ENCODE assay signal across 8 cellular contexts in the genomic region with DNA sequence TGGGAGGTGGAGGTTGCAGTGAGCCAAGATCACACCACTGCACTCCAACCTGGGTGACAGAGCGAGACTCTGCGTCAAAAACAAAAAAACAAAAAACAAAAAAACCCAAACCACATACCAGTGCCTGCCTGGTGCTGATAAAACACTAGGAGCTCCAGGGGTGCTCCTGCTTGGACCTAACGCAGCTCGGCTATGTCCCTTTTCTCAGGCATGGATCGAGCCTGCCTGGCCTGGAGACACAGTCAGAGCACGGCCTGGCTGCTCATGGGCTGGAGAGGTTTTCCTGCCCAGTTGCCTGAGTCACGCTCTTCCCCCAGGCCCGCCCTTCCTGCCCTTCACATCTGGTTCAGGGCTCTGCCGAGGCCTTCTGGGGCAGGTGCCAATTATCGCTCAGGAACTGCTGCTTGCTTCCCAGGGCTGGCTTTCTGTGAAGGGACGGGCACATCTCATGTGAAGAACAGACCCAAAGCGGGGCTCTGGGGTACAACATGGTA. TPM values are rescaled to one million over a fixed set of nuclear protein-coding genes. Genes with fewer than 3 reads are reported as not detected.
DNase-seq lines count a peak whose midpoint lies in the region; ATAC-seq, FAIRE-seq and TF ChIP-seq lines count a peak whose summit lies in the region.

No MANE protein-coding gene starts in this region.

- no peak overlapping the region for H2BK12ac ChIP-seq in H1 (ENCODE audit: low read depth, low read length)

- no peak overlapping the region for H3K4ac ChIP-seq in H1 (replicated peaks; ENCODE audit: insufficient read length, low read depth, low read length)

- H2AK5ac ChIP-seq in H1 (ENCODE audit: low read depth, low read length) = no peak overlapping the region; the same call in 1 of the 2 replicates

- no peaks in the 10 kb centered on the region for H3K79me2 ChIP-seq in H1 (ENCODE audit: control insufficient read depth in 1 of 2, insufficient read depth in 2 of 2, low read length in 2 of 2)

- H2AFZ ChIP-seq in H1 (ENCODE audit: low read length) = no peak overlapping the region

- TF ChIP-seq RAD21 in H1 (IDR thresholded peaks at IDR 0.05 in 1 of 2, conservative IDR thresholded peaks at IDR 0.05 in 1 of 2; ENCODE audit: low read depth in 2 of 2, low read length in 2 of 2) = no peak

- no peak for TF ChIP-seq EP300 in H1 (IDR thresholded peaks at IDR 0.05; ENCODE audit: borderline replicate concordance in 1 of 2, low read depth in 2 of 2, low read length in 2 of 2)

- POLR2A ChIA-PET in BJ (lab: Charles Lee) = interaction anchor here (0.7 kb wide), 1 partner anchor 29 kb away, joined by 3 read pairs; no protein-coding TSS in a partner anchor
- POLR2A ChIA-PET in H1 (lab: Charles Lee; ENCODE audit: partially characterized antibody) = interaction anchor here (0.6 to 1.2 kb wide), 6 partner anchors 13 to 791 kb away, joined by 3 to 4 read pairs (median 3); no protein-coding TSS in a partner anchor

- DNase-seq in BJ (ENCODE audit: low read depth) (peak; percentile 80), NCI-H226 (peak; percentile 90), H1 (ENCODE audit: low read depth in 1 of 2, low spot score in 2 of 2) (no peak), SIG-M5 treated with dmso at 0.1 percent for 504 hours (lab: John Stamatoyannopoulos, UW; ENCODE audit: unreplicated experiment) (no peak), WERI-Rb-1 (no peak)

- H4K5ac ChIP-seq in H1 (ENCODE audit: insufficient read length, low read depth, low read length) = no peak overlapping the region

- H3K79me1 ChIP-seq in H1 (ENCODE audit: low read depth, low read length) = no peaks in the 10 kb centered on the region

- CTCF ChIA-PET in BJ (lab: Yijun Ruan, JAX) = interaction anchor here (1.4 kb wide), 1 partner anchor 68 kb away, joined by 4 read pairs; no protein-coding TSS in a partner anchor
- CTCF ChIA-PET in H1 (lab: Charles Lee; ENCODE audit: partially characterized antibody) = interaction anchor here (0.8 to 4.6 kb wide), 10 partner anchors 12 to 181 kb away, joined by 3 to 17 read pairs (median 4); a partner anchor contains a TSS

- H3K4me1 ChIP-seq in H1 (replicated peaks in 1 of 4; ENCODE audit: control insufficient read depth in 3 of 4, insufficient read depth in 4 of 4, low read length in 3 of 4) (peaks cover 0 to 7% (median 2%) of the 10 kb centered on the region in 4 experiments; a peak in 4 of 7 replicates), muscle layer of colon (ENCODE audit: insufficient read depth, low read length) (peaks cover 13% of the 10 kb centered on the region)

- no peaks in the 10 kb centered on the region for H3K23me2 ChIP-seq in H1 (ENCODE audit: low read depth, low read length)

- H2BK120ac ChIP-seq in H1 (replicated peaks; ENCODE audit: low read depth, low read length) = no peak overlapping the region

- TF ChIP-seq CTCF in BJ (IDR thresholded peaks at IDR 0.05; ENCODE audit: insufficient read depth, low read depth, low read length) (no peak), H1 (IDR thresholded peaks at IDR 0.05; ENCODE audit: control extremely low read depth in 1 of 3, insufficient read depth in 1 of 3, low read depth in 1 of 3, low read length in 3 of 3) (no peak), WERI-Rb-1 (IDR thresholded peaks at IDR 0.05; ENCODE audit: low read depth, low read length) (no peak)

- 85% methylated on average over 12 of the region's 12 CpGs; no CpG with 5 or more reads in 1 of the 2 experiments for WGBS in H1 (ENCODE audit: extremely low coverage in 1 of 2, insufficient coverage in 1 of 2, insufficient read length in 1 of 2, insufficient replicate concordance in 2 of 2, low coverage in 1 of 2, low lambda C conversion rate in 2 of 2, missing lambda C conversion rate in 1 of 2), 2 experiments

- H3K4me3 ChIP-seq in BJ (ENCODE audit: low read depth, low read length) (no peak overlapping the region), H1 (ENCODE audit: extremely low read depth in 1 of 4, insufficient read depth in 2 of 4, low read depth in 3 of 4, low read length in 4 of 4) (no peak overlapping the region), muscle layer of colon (ENCODE audit: low read depth in 1 of 2, low read length in 2 of 2) (no peak overlapping the region), WERI-Rb-1 (ENCODE audit: low read depth, low read length) (no peak overlapping the region)

- no peak overlapping the region for H3K4me2 ChIP-seq in H1 (ENCODE audit: insufficient read depth in 1 of 2, low read depth in 2 of 2, low read length in 2 of 2)

- peak overlapping the region; percentile 35 for H4K91ac ChIP-seq in H1 (replicated peaks; ENCODE audit: insufficient read length, low read length)

- ATAC-seq in HG03135 (IDR thresholded peaks at IDR 0.05; ENCODE audit: unreplicated experiment) (no peak), HG02840 (IDR thresholded peaks at IDR 0.05; ENCODE audit: low FRiP score, unreplicated experiment) (no peak)

- no peak overlapping the region for H2BK15ac ChIP-seq in H1 (ENCODE audit: low read length)

- no peak overlapping the region for H4K8ac ChIP-seq in H1 (ENCODE audit: extremely low read depth, insufficient read depth, low read length)

- H3K36me3 ChIP-seq in BJ (ENCODE audit: control insufficient read depth, insufficient read depth, low read length) (no peaks in the 10 kb centered on the region), H1 (ENCODE audit: control insufficient read depth in 2 of 4, insufficient read depth in 4 of 4, low read length in 3 of 4) (no peaks in the 10 kb centered on the region), muscle layer of colon (ENCODE audit: insufficient read depth, low read length) (no peaks in the 10 kb centered on the region), WERI-Rb-1 (peaks cover 6% of the 10 kb centered on the region; the same call in 1 of the 2 replicates)

- no peak overlapping the region for H3K56ac ChIP-seq in H1 (replicated peaks; ENCODE audit: insufficient read length, low read depth, low read length)

- H3K27me3 ChIP-seq in BJ (ENCODE audit: control insufficient read depth, insufficient read depth, low read length) (no peaks in the 10 kb centered on the region), H1 (replicated peaks in 1 of 4; ENCODE audit: control insufficient read depth in 3 of 4, extremely low read depth in 1 of 4, insufficient read depth in 3 of 4, low read length in 3 of 4) (no peaks in the 10 kb centered on the region), muscle layer of colon (ENCODE audit: control insufficient read depth in 1 of 2, insufficient read depth in 2 of 2, low read length in 2 of 2) (no peaks in the 10 kb centered on the region), WERI-Rb-1 (ENCODE audit: insufficient read depth, low read depth, severe bottlenecking) (no peaks in the 10 kb centered on the region)

- no peak overlapping the region for H2BK20ac ChIP-seq in H1 (ENCODE audit: low read length)

- no peak overlapping the region for H3K14ac ChIP-seq in H1 (ENCODE audit: insufficient read length)

- H3K23ac ChIP-seq in H1 (ENCODE audit: insufficient read length) = no peak overlapping the region

- H2BK5ac ChIP-seq in H1 (ENCODE audit: low read depth, low read length) = no peak overlapping the region

- FAIRE-seq in H1 (lab: Jason Lieb, UNC) = no peak

- TF ChIP-seq POLR2A in H1 (IDR thresholded peaks at IDR 0.05; ENCODE audit: control extremely low read depth in 1 of 2, low read depth in 2 of 2, low read length in 2 of 2) = no peak

- no peak overlapping the region for H3K18ac ChIP-seq in H1 (ENCODE audit: extremely low read depth, low read length)

- H3K27ac ChIP-seq in H1 (ENCODE audit: low read depth, low read length) = no peak overlapping the region
- peak overlapping the region; percentile 0 for H3K27ac ChIP-seq in muscle layer of colon (ENCODE audit: low read depth, low read length)
- H3K27ac ChIP-seq in WERI-Rb-1 = no peak overlapping the region

- no peaks in the 10 kb centered on the region for H4K20me1 ChIP-seq in H1 (replicated peaks in 1 of 2; ENCODE audit: control insufficient read depth in 1 of 2, insufficient read depth in 2 of 2, low read length in 2 of 2)

- H3K9me3 ChIP-seq in H1 (ENCODE audit: insufficient read depth in 2 of 2, low read depth in 1 of 2, low read length in 1 of 2) (no peaks in the 10 kb centered on the region), muscle layer of colon (ENCODE audit: low read length) (no peaks in the 10 kb centered on the region), WERI-Rb-1 (ENCODE audit: severe bottlenecking) (no peaks in the 10 kb centered on the region)

- H3K9ac ChIP-seq in H1 (replicated peaks in 1 of 4; ENCODE audit: extremely low read depth in 1 of 4, low read depth in 3 of 4, low read length in 3 of 4) (no peak overlapping the region), muscle layer of colon (ENCODE audit: low read length) (no peak overlapping the region)

TF ChIP-seq in H1, 55 proteins besides CTCF, POLR2A, EP300 and RAD21 (continues in another document):
- no peak for TF ChIP-seq ZNF274 (IDR thresholded peaks at IDR 0.05; ENCODE audit: borderline replicate concordance, extremely low read depth, low read length)
- no peak for TF ChIP-seq POU5F1 (IDR thresholded peaks at IDR 0.05; ENCODE audit: low read depth, low read length)
- TF ChIP-seq SP2 (IDR thresholded peaks at IDR 0.05; ENCODE audit: low read length) = no peak
- TF ChIP-seq CHD1 (IDR thresholded peaks at IDR 0.05; ENCODE audit: low read depth, low read length) = no peak
- TF ChIP-seq, protein P1, sequence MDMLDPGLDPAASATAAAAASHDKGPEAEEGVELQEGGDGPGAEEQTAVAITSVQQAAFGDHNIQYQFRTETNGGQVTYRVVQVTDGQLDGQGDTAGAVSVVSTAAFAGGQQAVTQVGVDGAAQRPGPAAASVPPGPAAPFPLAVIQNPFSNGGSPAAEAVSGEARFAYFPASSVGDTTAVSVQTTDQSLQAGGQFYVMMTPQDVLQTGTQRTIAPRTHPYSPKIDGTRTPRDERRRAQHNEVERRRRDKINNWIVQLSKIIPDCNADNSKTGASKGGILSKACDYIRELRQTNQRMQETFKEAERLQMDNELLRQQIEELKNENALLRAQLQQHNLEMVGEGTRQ (IDR thresholded peaks at IDR 0.05; ENCODE audit: low read length) = no peak
- TF ChIP-seq JUND (IDR thresholded peaks at IDR 0.05; ENCODE audit: low read length) = no peak
- TF ChIP-seq CBX8 (IDR thresholded peaks at IDR 0.05; ENCODE audit: borderline replicate concordance, low read depth, low read length) = no peak
- TF ChIP-seq BCL11A (IDR thresholded peaks at IDR 0.05; ENCODE audit: low read depth in 2 of 2, low read length in 2 of 2) = no peak

RNA-seq across cellular contexts. Expression of a gene that starts 12.6 kb away (rescaled TPM):
- polyA plus RNA-seq in BJ (2011; rRNA removed) = not detected in 2 replicates
- not detected in 2 replicates for polyA minus RNA-seq in BJ (2011; rRNA and poly(A)+ RNA removed)
- 0.06 TPM in 1 of 2 replicates, not detected in the other for total RNA-seq in H1 (2021; fragmentation: NEBNext Ultra II Directional; extraction: Animal tissue kit (Norgen Biotek cat#: 25700))
- polyA plus RNA-seq in H1 (2011; rRNA removed) = 0.02 and 0.03 TPM in 2 replicates
- 0.03 TPM for polyA plus RNA-seq in H1 (2011; cell fraction: cytosol; rRNA removed)
- polyA plus RNA-seq in H1 (2011; cell fraction: nucleus; rRNA removed) = 0.04 TPM
- 0.04 TPM in 2 of 4 replicates, not detected in the others for polyA plus RNA-seq in H1 (2012, experiment 1 of 2)
- 0.01 TPM for polyA plus RNA-seq in H1 (2012, experiment 2 of 2)
- under 0.01 TPM for polyA plus RNA-seq in H1 (2013, experiment 1 of 2)
- polyA plus RNA-seq in H1 (2013, experiment 2 of 2) = 0.02 TPM
- polyA minus RNA-seq in H1 (2011; rRNA and poly(A)+ RNA removed) = 0.02 and 0.03 TPM in 2 replicates
- polyA minus RNA-seq in H1 (2011; cell fraction: cytosol; rRNA and poly(A)+ RNA removed) = not detected
- polyA minus RNA-seq in H1 (2011; cell fraction: nucleus; rRNA and poly(A)+ RNA removed) = 0.10 TPM

Comparison
In these comparisons a context has a peak if more than half of its experiments do, and no peak if none do; other contexts are left out.
1. DNase-seq: peak in BJ (single experiment) and NCI-H226 (single experiment); none in H1 (0 of 2), SIG-M5 treated with dmso at 0.1 percent for 504 hours (single experiment) and WERI-Rb-1 (single experiment).